8 cellular contexts compared by ENCODE assay signal in genomic region chr13:90867336-90867683, GRCh38.
A peak's percentile ranks its signal among the peaks of the same experiment; 100 is the strongest.
DNase-seq lines count a peak whose midpoint lies in the region; ATAC-seq and TF ChIP-seq lines count a peak whose summit lies in the region.

No MANE protein-coding gene starts in this region.

- H3K36me3 ChIP-seq in spleen = no peaks in the 10 kb centered on the region

- H3K9me3 ChIP-seq in spleen = no peaks in the 10 kb centered on the region

- DNase-seq in DMS 273 (lab: John Stamatoyannopoulos, UW; ENCODE audit: unreplicated experiment) (peak; percentile 52), DMS 273 treated with DMSO at 0.1 percent for 48 hours (lab: John Stamatoyannopoulos, UW) (no peak), NCI-H510A (lab: John Stamatoyannopoulos, UW) (peak; percentile 45), amniotic epithelial cell (ENCODE audit: low read depth) (peak; percentile 81), hepatic stellate cell (ENCODE audit: low spot score) (peak; percentile 2), spleen (no peak)

- ATAC-seq in GM21367 (IDR thresholded peaks at IDR 0.05; ENCODE audit: unreplicated experiment) (peak; percentile 96), HG03469 (IDR thresholded peaks at IDR 0.05; ENCODE audit: unreplicated experiment) (peak; percentile 80)

- intact Hi-C loops in spleen (cut with DNase I; ENCODE audit: low total_unique reads) = no loop called here

- peaks cover 0 to 5% (median 0%) of the 10 kb centered on the region in 6 donors for H3K4me1 ChIP-seq in spleen

- peak in 9 of 11 experiments; percentile 18 to 63 (median 52) for TF ChIP-seq CTCF in spleen (IDR thresholded peaks at IDR 0.05 in 8 of 11, conservative IDR thresholded peaks at IDR 0.05 in 3 of 11)

- no peak overlapping the region for H3K27ac ChIP-seq in spleen

- no peaks in the 10 kb centered on the region for H3K27me3 ChIP-seq in spleen (replicated peaks in 1 of 7)

- 1 to 8% (median 1%) methylated on average over 4 of the region's 4 CpGs for WGBS in spleen, 5 donors

- H3K4me3 ChIP-seq in spleen = no peak overlapping the region

- TF ChIP-seq POLR2A in spleen (IDR thresholded peaks at IDR 0.05) = no peak

Comparison
In these comparisons a context has a peak if more than half of its experiments do, and no peak if none do; other contexts are left out.
1. DNase-seq: peak in DMS 273 (single experiment), NCI-H510A (single experiment), amniotic epithelial cell (single experiment) and hepatic stellate cell (single experiment); none in DMS 273 treated with DMSO at 0.1 percent for 48 hours (single experiment) and spleen (single experiment).